ENCODE assay signal across 5 cellular contexts in genomic region chr3:71526448-71526847, GRCh38. TPM values are rescaled to one million over a fixed set of nuclear protein-coding genes. Genes with fewer than 3 reads are reported as not detected.
A peak's percentile ranks its signal among the peaks of the same experiment; 100 is the strongest.
DNase-seq lines count a peak whose midpoint lies in the region; TF ChIP-seq lines count a peak whose summit lies in the region.
"Not testable (repeated sequence)": the region's sequence is repeated elsewhere in the genome, so short reads cannot be mapped to it uniquely, and the experiment has no call there.

No MANE protein-coding gene starts in this region.

- not testable (repeated sequence) for H3F3A ChIP-seq in OCI-LY1 (ENCODE audit: insufficient read depth, low read length); neural progenitor cell (ENCODE audit: low read depth); smooth muscle cell (ENCODE audit: low read depth)

- H3K27ac Mint-ChIP-seq in CD14-positive monocyte (peak overlapping the region in 4 of 7 donors; percentile 59 to 89 (median 63)), mesothelial cell of epicardium (peak overlapping the region; percentile 82), neural progenitor cell (peak overlapping the region; percentile 76)

- H3K27me3 ChIP-seq in OCI-LY1 (ENCODE audit: insufficient read depth, low read length); neural progenitor cell; smooth muscle cell (ENCODE audit: low read depth): not testable (repeated sequence)

- H3K36me3 Mint-ChIP-seq in CD14-positive monocyte, result peaks cover 24 to 25% of the 10 kb centered on the region in 2 donors
- H3K36me3 Mint-ChIP-seq in mesothelial cell of epicardium, neural progenitor cell: not testable (repeated sequence)

- intact Hi-C loops in CD14-positive monocyte (cut with micrococcal nuclease), result loop anchor here in 1 of 2 donors (2.0 kb wide), 1 partner anchor 18 kb away; no protein-coding TSS in a partner anchor

- not testable (repeated sequence) for H2AFZ ChIP-seq in OCI-LY1 (ENCODE audit: low read length); neural progenitor cell (replicated peaks); smooth muscle cell (ENCODE audit: low read depth)

- not testable (repeated sequence) for H4K20me1 ChIP-seq in OCI-LY1 (ENCODE audit: insufficient read depth, low read length); smooth muscle cell (ENCODE audit: low read depth)
- H4K20me1 ChIP-seq in neural progenitor cell (ENCODE audit: low read depth), result peaks cover 36% of the 10 kb centered on the region

- H3K4me1 Mint-ChIP-seq in CD14-positive monocyte (peaks cover 59% of the 10 kb centered on the region), mesothelial cell of epicardium (peaks cover 41% of the 10 kb centered on the region), neural progenitor cell (peaks cover 55% of the 10 kb centered on the region)

- not testable (repeated sequence) for TF ChIP-seq CTCF in CD14-positive monocyte (IDR thresholded peaks at IDR 0.05); OCI-LY1 (IDR thresholded peaks at IDR 0.05; ENCODE audit: low read length); mesothelial cell of epicardium (IDR thresholded peaks at IDR 0.05; ENCODE audit: unreplicated experiment); neural progenitor cell (IDR thresholded peaks at IDR 0.05); smooth muscle cell (IDR thresholded peaks at IDR 0.05; ENCODE audit: borderline replicate concordance, insufficient read depth, poor library complexity, severe bottlenecking)

- H3K27ac ChIP-seq in OCI-LY1 (ENCODE audit: low read depth, low read length, poor library complexity, severe bottlenecking), result peak overlapping the region; percentile 73
- not testable (repeated sequence) for H3K27ac ChIP-seq in neural progenitor cell
- H3K27ac ChIP-seq in smooth muscle cell (ENCODE audit: low read depth), result peak overlapping the region; percentile 18

- H3K9me3 ChIP-seq in OCI-LY1 (ENCODE audit: low read length); neural progenitor cell (ENCODE audit: low read depth); smooth muscle cell (replicated peaks; ENCODE audit: low read depth): not testable (repeated sequence)

- H3K4me2 ChIP-seq in OCI-LY1 (ENCODE audit: low read length); neural progenitor cell; smooth muscle cell: not testable (repeated sequence)

- not testable (repeated sequence) for H3K4me3 Mint-ChIP-seq in CD14-positive monocyte, mesothelial cell of epicardium, neural progenitor cell

- H3K36me3 ChIP-seq in OCI-LY1 (ENCODE audit: insufficient read depth, low read length), result peaks cover 14% of the 10 kb centered on the region; the same call in 1 of the 2 replicates
- not testable (repeated sequence) for H3K36me3 ChIP-seq in neural progenitor cell; smooth muscle cell (ENCODE audit: low read depth)

- peaks cover 48% of the 10 kb centered on the region for H3K79me2 ChIP-seq in OCI-LY1 (ENCODE audit: insufficient read depth, low read length)
- H3K79me2 ChIP-seq in neural progenitor cell (ENCODE audit: low read depth); smooth muscle cell (ENCODE audit: low read depth): not testable (repeated sequence)

- not testable (repeated sequence) for H3K9ac ChIP-seq in OCI-LY1 (ENCODE audit: low read length); neural progenitor cell; smooth muscle cell (ENCODE audit: low read depth)

- not testable (repeated sequence) for H3K9me2 ChIP-seq in OCI-LY1 (ENCODE audit: low read depth, low read length)

- DNase-seq in CD14-positive monocyte (ENCODE audit: low spot score); mesothelial cell of epicardium (ENCODE audit: low spot score in 2 of 2, unreplicated experiment in 2 of 2); neural progenitor cell (ENCODE audit: low spot score); smooth muscle cell (lab: John Stamatoyannopoulos, UW; ENCODE audit: unreplicated experiment): not testable (repeated sequence)

- WGBS in smooth muscle cell (ENCODE audit: low lambda C conversion rate), result 60% methylated on average over 9 of the region's 9 CpGs

- H3K4me1 ChIP-seq in OCI-LY1 (ENCODE audit: insufficient read depth, low read length, severe bottlenecking), result peaks cover 86% of the 10 kb centered on the region
- H3K4me1 ChIP-seq in neural progenitor cell; smooth muscle cell (ENCODE audit: low read depth): not testable (repeated sequence)

- not testable (repeated sequence) for H3K9me3 Mint-ChIP-seq in CD14-positive monocyte, mesothelial cell of epicardium, neural progenitor cell

- H3K4me3 ChIP-seq in OCI-LY1 (ENCODE audit: low read depth, low read length, poor library complexity, severe bottlenecking); neural progenitor cell; smooth muscle cell: not testable (repeated sequence)

- H3K27me3 Mint-ChIP-seq in CD14-positive monocyte (ENCODE audit: low read depth in 3 of 3); mesothelial cell of epicardium (ENCODE audit: low read depth); neural progenitor cell (ENCODE audit: insufficient read depth, low read depth): not testable (repeated sequence)

RNA-seq across cellular contexts. Expression of gene FOXP1, which starts 57.1 kb away (rescaled TPM):
- polyA plus RNA-seq in CD14-positive monocyte (10 to 100 TPM; 27.8 to 42.6 TPM), smooth muscle cell (40.9 and 49.5 TPM in 2 replicates)
- total RNA-seq in mesothelial cell of epicardium (170 to 187 TPM (median 183 TPM) in 3 replicates), neural progenitor cell (ENCODE audit: low replicate concordance) (27.3 and 29.9 TPM in 2 replicates), smooth muscle cell (68.0 and 68.3 TPM in 2 replicates)
